9 cellular contexts compared by ENCODE assay signal in the genomic region with DNA sequence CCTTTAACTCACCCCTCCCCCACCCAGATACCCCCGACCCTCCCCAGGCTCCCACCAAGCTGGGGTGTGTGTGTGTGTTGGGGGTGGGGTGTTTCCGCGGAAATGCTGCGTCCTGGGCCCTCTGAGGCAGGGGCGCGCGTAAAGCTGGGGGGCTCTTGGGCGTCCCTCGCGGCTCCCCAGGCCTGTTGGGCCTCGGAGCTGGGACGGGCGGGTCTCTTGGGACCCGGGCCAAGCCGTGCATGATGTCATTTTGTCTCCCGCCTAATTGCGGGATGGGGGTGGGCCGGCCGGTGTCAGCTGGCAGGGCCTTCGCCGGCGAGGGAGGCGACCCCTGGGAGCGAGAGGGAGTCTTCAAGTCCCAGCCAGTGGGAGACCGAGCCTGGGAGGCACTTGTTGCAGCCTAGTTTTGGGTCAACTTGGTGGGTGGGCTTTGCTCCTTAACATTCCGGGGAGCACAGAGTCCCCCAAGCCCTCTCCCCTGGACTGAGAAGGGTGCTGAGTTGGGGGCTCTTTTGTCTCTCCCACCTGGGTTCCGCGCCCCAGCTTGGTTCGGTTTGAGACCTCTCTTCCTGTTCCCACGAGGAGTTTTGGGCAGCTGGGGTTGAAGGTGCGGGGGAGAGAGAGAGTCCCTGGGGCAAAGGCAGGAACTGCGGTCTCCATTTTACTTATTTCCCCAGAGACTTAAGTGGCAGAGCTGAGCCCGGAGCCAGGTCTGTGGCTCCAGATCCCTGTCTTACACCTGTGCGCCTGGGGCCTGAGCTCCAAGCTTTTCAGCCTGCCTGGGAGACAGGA. TPM values are rescaled to one million over a fixed set of nuclear protein-coding genes. Genes with fewer than 3 reads are reported as not detected.
DNase-seq lines count a peak whose midpoint lies in the region; ATAC-seq and TF ChIP-seq lines count a peak whose summit lies in the region.
"Had no signal": no experiment of that assay in that cellular context is flagged by ENCODE, and none has a peak within 500 bp of the region (broad histone marks: within the 10 kb centered on the region; RNA-seq: fewer than 3 reads in every experiment).

No MANE protein-coding gene starts in this region.

- H3K9me3 ChIP-seq in left ventricle myocardium inferior (replicated peaks) (no peaks in the 10 kb centered on the region), mammary epithelial cell (replicated peaks; ENCODE audit: insufficient read depth, low read length) (no peaks in the 10 kb centered on the region)

- peak overlapping the region; percentile 47 for H3K4me3 ChIP-seq in left ventricle myocardium inferior
- H3K4me3 ChIP-seq in mammary epithelial cell (replicated peaks in 1 of 3; ENCODE audit: insufficient read depth in 1 of 3, low read depth in 2 of 3, low read length in 3 of 3): peak overlapping the region; percentile 32 to 66 (median 64)
- H3K4me3 ChIP-seq: lung had no signal

- H3K9ac ChIP-seq in mammary epithelial cell (ENCODE audit: insufficient read depth, low read length): peak overlapping the region; percentile 49

- no peaks in the 10 kb centered on the region for H3K9me3 Mint-ChIP-seq in nephron

- no peak for ATAC-seq in Right ventricle myocardium superior (ENCODE audit: poor library complexity)
- peak; percentile 8 for ATAC-seq in HG02588 (IDR thresholded peaks at IDR 0.05; ENCODE audit: unreplicated experiment)

- dilution Hi-C loops in mammary epithelial cell (cut with HindIII; ENCODE audit: low sequenced_read_pairs): loop anchor here (10.0 kb wide), 1 partner anchor 427 kb away; no protein-coding TSS in a partner anchor

- no peaks in the 10 kb centered on the region for H4K20me1 ChIP-seq in mammary epithelial cell (ENCODE audit: insufficient read depth, low read length)

- peak overlapping the region; percentile 69 to 74 (median 71) for H3K4me3 Mint-ChIP-seq in nephron

- H3K36me3 ChIP-seq in left ventricle myocardium inferior: no peaks in the 10 kb centered on the region
- H3K36me3 ChIP-seq in mammary epithelial cell (ENCODE audit: insufficient read depth, low read length): peaks cover 2% of the 10 kb centered on the region

- TSS peak; percentile 28 for BruUV-seq in mammary epithelial cell (replicated peaks; lab: Mats Ljungman, UMichigan)

- H3K4me2 ChIP-seq in mammary epithelial cell (ENCODE audit: insufficient read depth, low read depth, low read length): peak overlapping the region; percentile 90

- H3K27me3 ChIP-seq in left ventricle myocardium inferior (ENCODE audit: low read depth): peaks cover 93% of the 10 kb centered on the region
- no peaks in the 10 kb centered on the region for H3K27me3 ChIP-seq in mammary epithelial cell (ENCODE audit: insufficient read depth, low read length)

- H3K27me3 Mint-ChIP-seq in nephron (ENCODE audit: low read depth): peaks cover 22% of the 10 kb centered on the region

- TF ChIP-seq CTCF in left ventricle myocardium inferior (IDR thresholded peaks at IDR 0.05; ENCODE audit: borderline replicate concordance) (no peak), mammary epithelial cell (conservative IDR thresholded peaks at IDR 0.05 in 1 of 2, IDR thresholded peaks at IDR 0.05 in 1 of 2; ENCODE audit: extremely low read depth in 1 of 2, insufficient read depth in 1 of 2, low read depth in 1 of 2, low read length in 2 of 2) (no peak), nephron (IDR thresholded peaks at IDR 0.05; ENCODE audit: unreplicated experiment in 3 of 3) (no peak)

- H3K36me3 Mint-ChIP-seq in nephron (ENCODE audit: low read depth): no peaks in the 10 kb centered on the region

- H3K4me1 ChIP-seq in left ventricle myocardium inferior: peaks cover 16% of the 10 kb centered on the region
- peaks cover 18% of the 10 kb centered on the region for H3K4me1 ChIP-seq in mammary epithelial cell (ENCODE audit: insufficient read depth, low read length)

- H3K79me2 ChIP-seq in mammary epithelial cell (ENCODE audit: insufficient read depth, low read length): peaks cover 29% of the 10 kb centered on the region

- peak overlapping the region; percentile 76 for H2AFZ ChIP-seq in mammary epithelial cell (ENCODE audit: low read depth, low read length)

- in situ Hi-C loops in mammary epithelial cell (cut with MboI; ENCODE audit: low sequenced_read_pairs in 2 of 2): no loop called here

- DNase-seq in left ventricle myocardium inferior: no peak
- DNase-seq in Right ventricle myocardium superior: no peak
- DNase-seq in NCI-H2171 treated with DMSO at 0.1 percent for 48 hours (lab: John Stamatoyannopoulos, UW): peak; percentile 85
- no peak for DNase-seq in mammary epithelial cell
- no peak for DNase-seq in head of caudate nucleus
- DNase-seq in cerebellum (ENCODE audit: low spot score): no peak

- intact Hi-C loops in left ventricle myocardium inferior (cut with micrococcal nuclease): no loop called here
- intact Hi-C loops in Right ventricle myocardium superior (cut with DNase I): no loop called here
- intact Hi-C loops in mammary epithelial cell (cut with micrococcal nuclease): no loop called here
- intact Hi-C loops in head of caudate nucleus (cut with DNase I): no loop called here

- 17% methylated on average over 20 of the region's 34 CpGs for WGBS in mammary epithelial cell (ENCODE audit: low coverage, missing lambda C conversion rate)

- H3K27ac ChIP-seq in left ventricle myocardium inferior (replicated peaks) (no peak overlapping the region), mammary epithelial cell (ENCODE audit: insufficient read depth, low read depth, low read length) (peak overlapping the region; percentile 4)

- CTCF ChIA-PET in mammary epithelial cell (lab: Charles Lee; ENCODE audit: low non-redundant PET): no interaction called here

- no peaks in the 10 kb centered on the region for H3K4me1 Mint-ChIP-seq in nephron

- no peak overlapping the region for H3K27ac Mint-ChIP-seq in nephron

RNA-seq across cellular contexts. Expression of a gene that starts 0.6 kb away (rescaled TPM):
- total RNA-seq in left ventricle myocardium inferior: 0.44 TPM
- total RNA-seq in Right ventricle myocardium superior: 0.78 TPM
- total RNA-seq in mammary epithelial cell: 10 to 100 TPM in 1 of 2 donors, 1 to 10 TPM in 1; 1.8 to 33.5 TPM
- polyA plus RNA-seq in mammary epithelial cell: 12.7 TPM
- 50.8 TPM for polyA minus RNA-seq in mammary epithelial cell
- total RNA-seq in cerebellum: 2.4 TPM

RNA-seq across cellular contexts. Expression of a gene that starts 59.3 kb away (rescaled TPM):
- total RNA-seq in left ventricle myocardium inferior (not detected), Right ventricle myocardium superior (not detected), mammary epithelial cell (not detected), cerebellum (not detected)
- not detected for polyA plus RNA-seq in mammary epithelial cell
- not detected for polyA minus RNA-seq in mammary epithelial cell
- total RNA-seq: lung had no signal
- polyA plus RNA-seq: lung had no signal
